ENCODE assay signal across 8 cellular contexts in genomic region chr9:107340920-107341632, GRCh38. TPM values are rescaled to one million over a fixed set of nuclear protein-coding genes. Genes with fewer than 3 reads are reported as not detected.
DNase-seq lines count a peak whose midpoint lies in the region; ATAC-seq and TF ChIP-seq lines count a peak whose summit lies in the region.

No MANE protein-coding gene starts in this region.

- 45 to 49% methylated on average over 16 to 18 of the region's 18 CpGs for WGBS in testis, 2 donors

- H3K9me3 ChIP-seq in Panc1 (ENCODE audit: control insufficient read depth, insufficient read depth, low read depth, low read length) (no peaks in the 10 kb centered on the region), testis (no peaks in the 10 kb centered on the region)

- H3K4me3 ChIP-seq in Panc1 (ENCODE audit: low read depth in 2 of 2, low read length in 2 of 2) (no peak overlapping the region), fibroblast of pulmonary artery (replicated peaks; ENCODE audit: low read depth, low read length) (no peak overlapping the region), testis (no peak overlapping the region)

- DNase-seq in DMS53 treated with DMSO at 0.1 percent for 48 hours (lab: John Stamatoyannopoulos, UW; ENCODE audit: unreplicated experiment), result peak; percentile 57
- peak; percentile 80 for DNase-seq in HuH-7 (ENCODE audit: low spot score)
- peak; percentile 36 for DNase-seq in Panc1 (ENCODE audit: low read depth, low spot score)
- peak; percentile 65 for DNase-seq in activated T-helper 1 cell treated with anti-CD3 and anti-CD28 coated beads, Interleukin-12 subunit alpha, Interleukin-12 subunit beta, Interleukin-2, Interleukin-4 antibody, amounts not matched to agents 30 ng/mL and 10 ng/mL and 1 ng/mL, durations not matched to agents 14 hours and 24 hours and 36 hours (ENCODE audit: low spot score)
- DNase-seq in fibroblast of pulmonary artery (ENCODE audit: low read depth), result peak; percentile 72
- peak in 43 of 56 donors; percentile 6 to 83 (median 31) for DNase-seq in nucleus accumbens (lab: John Stamatoyannopoulos, UW)
- peak; percentile 90 for DNase-seq in testis

- H3K27me3 Mint-ChIP-seq in activated T-helper 1 cell treated with anti-CD3 and anti-CD28 coated beads, Interleukin-12 subunit alpha, Interleukin-12 subunit beta, Interleukin-2, Interleukin-4 antibody, amounts not matched to agents 30 ng/mL and 10 ng/mL and 1 ng/mL, durations not matched to agents 14 hours and 24 hours and 36 hours (ENCODE audit: insufficient read depth), result no peaks in the 10 kb centered on the region

- in situ Hi-C loops in Panc1 (cut with HindIII; ENCODE audit: low pct_unique_long_range_greater_than_20kb, low sequenced_read_pairs), result no loop called here

- no peaks in the 10 kb centered on the region for H3K9me3 Mint-ChIP-seq in activated T-helper 1 cell treated with anti-CD3 and anti-CD28 coated beads, Interleukin-12 subunit alpha, Interleukin-12 subunit beta, Interleukin-2, Interleukin-4 antibody, amounts not matched to agents 30 ng/mL and 10 ng/mL and 1 ng/mL, durations not matched to agents 14 hours and 24 hours and 36 hours

- POLR2A ChIA-PET in Panc1 (lab: Charles Lee), result no interaction called here

- H3K36me3 ChIP-seq in Panc1 (ENCODE audit: control insufficient read depth, insufficient read depth, low read length) (no peaks in the 10 kb centered on the region), testis (ENCODE audit: low read depth, missing control alignments) (no peaks in the 10 kb centered on the region)

- peaks cover 10% of the 10 kb centered on the region for H3K4me1 Mint-ChIP-seq in activated T-helper 1 cell treated with anti-CD3 and anti-CD28 coated beads, Interleukin-12 subunit alpha, Interleukin-12 subunit beta, Interleukin-2, Interleukin-4 antibody, amounts not matched to agents 30 ng/mL and 10 ng/mL and 1 ng/mL, durations not matched to agents 14 hours and 24 hours and 36 hours (ENCODE audit: low read depth)

- no peak overlapping the region for H3K4me3 Mint-ChIP-seq in activated T-helper 1 cell treated with anti-CD3 and anti-CD28 coated beads, Interleukin-12 subunit alpha, Interleukin-12 subunit beta, Interleukin-2, Interleukin-4 antibody, amounts not matched to agents 30 ng/mL and 10 ng/mL and 1 ng/mL, durations not matched to agents 14 hours and 24 hours and 36 hours

- ATAC-seq in GM21529 (IDR thresholded peaks at IDR 0.05; ENCODE audit: unreplicated experiment), result peak; percentile 89
- ATAC-seq in Panc1, result peak; percentile 80

- TF ChIP-seq POLR2A in testis (IDR thresholded peaks at IDR 0.05), result no peak

- BruUV-seq in Panc1 (replicated peaks; lab: Mats Ljungman, UMichigan), result no TSS peak

- TF ChIP-seq CTCF in Panc1 (IDR thresholded peaks at IDR 0.05), result peak; percentile 88
- peak; percentile 92 for TF ChIP-seq CTCF in fibroblast of pulmonary artery (IDR thresholded peaks at IDR 0.05; ENCODE audit: low read length, missing control alignments)
- TF ChIP-seq CTCF in testis (IDR thresholded peaks at IDR 0.05), result peak; percentile 73 to 87 (median 81)

- H3K27me3 ChIP-seq in Panc1 (ENCODE audit: control insufficient read depth, insufficient read depth, low read length), result no peaks in the 10 kb centered on the region
- H3K27me3 ChIP-seq in testis, result no peaks in the 10 kb centered on the region

- H3K4me1 ChIP-seq in Panc1 (ENCODE audit: control insufficient read depth, insufficient read depth, low read length), result no peaks in the 10 kb centered on the region
- no peaks in the 10 kb centered on the region for H3K4me1 ChIP-seq in testis

- peaks cover 2% of the 10 kb centered on the region for H3K36me3 Mint-ChIP-seq in activated T-helper 1 cell treated with anti-CD3 and anti-CD28 coated beads, Interleukin-12 subunit alpha, Interleukin-12 subunit beta, Interleukin-2, Interleukin-4 antibody, amounts not matched to agents 30 ng/mL and 10 ng/mL and 1 ng/mL, durations not matched to agents 14 hours and 24 hours and 36 hours (ENCODE audit: low read depth)

- H3K27ac Mint-ChIP-seq in activated T-helper 1 cell treated with anti-CD3 and anti-CD28 coated beads, Interleukin-12 subunit alpha, Interleukin-12 subunit beta, Interleukin-2, Interleukin-4 antibody, amounts not matched to agents 30 ng/mL and 10 ng/mL and 1 ng/mL, durations not matched to agents 14 hours and 24 hours and 36 hours, result no peak overlapping the region

- CTCF ChIA-PET in Panc1 (lab: Charles Lee), result interaction anchor here (0.6 to 1.0 kb wide), 4 partner anchors 62 to 223 kb away, joined by 3 to 6 read pairs (median 4); no protein-coding TSS in a partner anchor

- H3K27ac ChIP-seq in Panc1 (ENCODE audit: low read length) (no peak overlapping the region), testis (no peak overlapping the region)

- intact Hi-C loops in Panc1 (cut with micrococcal nuclease; ENCODE audit: unreplicated experiment) (no loop called here), testis (cut with DNase I; ENCODE audit: low total_unique reads) (no loop called here)
- intact Hi-C loops in activated T-helper 1 cell treated with anti-CD3 and anti-CD28 coated beads, Interleukin-12 subunit alpha, Interleukin-12 subunit beta, Interleukin-2, Interleukin-4 antibody, amounts not matched to agents 30 ng/mL and 10 ng/mL and 1 ng/mL, durations not matched to agents 14 hours and 24 hours and 36 hours (cut with micrococcal nuclease), result loop anchor here (1.0 to 5.0 kb wide), 5 partner anchors 58 to 204 kb away; partner anchors contain the start of gene RAD23B

RNA-seq across cellular contexts. Expression of gene RAD23B, which starts 58.0 kb away (rescaled TPM):
- total RNA-seq in Panc1 (2021; ENCODE audit: unreplicated experiment) (114 TPM), testis (100 to 1,000 TPM; 116 to 199 TPM)
- 100 TPM for polyA plus RNA-seq in Panc1 (2012; ENCODE audit: insufficient read length)
- 138 and 153 TPM in 2 replicates for total RNA-seq in activated T-helper 1 cell treated with anti-CD3 and anti-CD28 coated beads, Interleukin-12 subunit alpha, Interleukin-12 subunit beta, Interleukin-2, Interleukin-4 antibody, amounts not matched to agents 30 ng/mL and 10 ng/mL and 1 ng/mL, durations not matched to agents 14 hours and 24 hours and 36 hours
- 138 TPM for polyA plus RNA-seq in testis (ENCODE audit: insufficient read depth, low read depth, low replicate concordance)

Comparison
In these comparisons a context has a peak if more than half of its experiments do, and no peak if none do; other contexts are left out.
1. DNase-seq: peak in every context shown above with its lines; median percentile 90 in testis; 80 in HuH-7; 72 in fibroblast of pulmonary artery; 65 in activated T-helper 1 cell treated with anti-CD3 and anti-CD28 coated beads, Interleukin-12 subunit alpha, Interleukin-12 subunit beta, Interleukin-2, Interleukin-4 antibody, amounts not matched to agents 30 ng/mL and 10 ng/mL and 1 ng/mL, durations not matched to agents 14 hours and 24 hours and 36 hours; 57 in DMS53 treated with DMSO at 0.1 percent for 48 hours; 36 in Panc1; 31 in nucleus accumbens.